1 cellular context compared by ENCODE assay signal in genomic region chr20:31475472-31476312, GRCh38.
TF ChIP-seq lines count a peak whose summit lies in the region.

No MANE protein-coding gene starts in this region.

TF ChIP-seq in GM12878, 131 proteins besides CTCF, POLR2A, EP300 and RAD21:
- TF ChIP-seq ZNF217 (IDR thresholded peaks at IDR 0.05) = no peak
- no peak for TF ChIP-seq CBFB (IDR thresholded peaks at IDR 0.05; ENCODE audit: low read depth)
- TF ChIP-seq MEF2A (IDR thresholded peaks at IDR 0.05; ENCODE audit: insufficient read depth, low read depth, low read length) = no peak
- TF ChIP-seq ZZZ3 (IDR thresholded peaks at IDR 0.05; ENCODE audit: control insufficient read depth, insufficient read length, low read depth) = no peak
- TF ChIP-seq, protein P1, sequence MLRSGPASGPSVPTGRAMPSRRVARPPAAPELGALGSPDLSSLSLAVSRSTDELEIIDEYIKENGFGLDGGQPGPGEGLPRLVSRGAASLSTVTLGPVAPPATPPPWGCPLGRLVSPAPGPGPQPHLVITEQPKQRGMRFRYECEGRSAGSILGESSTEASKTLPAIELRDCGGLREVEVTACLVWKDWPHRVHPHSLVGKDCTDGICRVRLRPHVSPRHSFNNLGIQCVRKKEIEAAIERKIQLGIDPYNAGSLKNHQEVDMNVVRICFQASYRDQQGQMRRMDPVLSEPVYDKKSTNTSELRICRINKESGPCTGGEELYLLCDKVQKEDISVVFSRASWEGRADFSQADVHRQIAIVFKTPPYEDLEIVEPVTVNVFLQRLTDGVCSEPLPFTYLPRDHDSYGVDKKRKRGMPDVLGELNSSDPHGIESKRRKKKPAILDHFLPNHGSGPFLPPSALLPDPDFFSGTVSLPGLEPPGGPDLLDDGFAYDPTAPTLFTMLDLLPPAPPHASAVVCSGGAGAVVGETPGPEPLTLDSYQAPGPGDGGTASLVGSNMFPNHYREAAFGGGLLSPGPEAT (IDR thresholded peaks at IDR 0.05; ENCODE audit: low read depth) = no peak
- no peak for TF ChIP-seq NR2F1 (conservative IDR thresholded peaks at IDR 0.05)
- TF ChIP-seq NR2C1 (IDR thresholded peaks at IDR 0.05) = no peak
- no peak for TF ChIP-seq TCF3 (IDR thresholded peaks at IDR 0.05; ENCODE audit: borderline replicate concordance, insufficient read depth, low read depth, low read length)
- no peak for TF ChIP-seq SUZ12 (IDR thresholded peaks at IDR 0.05; ENCODE audit: unreplicated experiment)
- TF ChIP-seq, protein P2, sequence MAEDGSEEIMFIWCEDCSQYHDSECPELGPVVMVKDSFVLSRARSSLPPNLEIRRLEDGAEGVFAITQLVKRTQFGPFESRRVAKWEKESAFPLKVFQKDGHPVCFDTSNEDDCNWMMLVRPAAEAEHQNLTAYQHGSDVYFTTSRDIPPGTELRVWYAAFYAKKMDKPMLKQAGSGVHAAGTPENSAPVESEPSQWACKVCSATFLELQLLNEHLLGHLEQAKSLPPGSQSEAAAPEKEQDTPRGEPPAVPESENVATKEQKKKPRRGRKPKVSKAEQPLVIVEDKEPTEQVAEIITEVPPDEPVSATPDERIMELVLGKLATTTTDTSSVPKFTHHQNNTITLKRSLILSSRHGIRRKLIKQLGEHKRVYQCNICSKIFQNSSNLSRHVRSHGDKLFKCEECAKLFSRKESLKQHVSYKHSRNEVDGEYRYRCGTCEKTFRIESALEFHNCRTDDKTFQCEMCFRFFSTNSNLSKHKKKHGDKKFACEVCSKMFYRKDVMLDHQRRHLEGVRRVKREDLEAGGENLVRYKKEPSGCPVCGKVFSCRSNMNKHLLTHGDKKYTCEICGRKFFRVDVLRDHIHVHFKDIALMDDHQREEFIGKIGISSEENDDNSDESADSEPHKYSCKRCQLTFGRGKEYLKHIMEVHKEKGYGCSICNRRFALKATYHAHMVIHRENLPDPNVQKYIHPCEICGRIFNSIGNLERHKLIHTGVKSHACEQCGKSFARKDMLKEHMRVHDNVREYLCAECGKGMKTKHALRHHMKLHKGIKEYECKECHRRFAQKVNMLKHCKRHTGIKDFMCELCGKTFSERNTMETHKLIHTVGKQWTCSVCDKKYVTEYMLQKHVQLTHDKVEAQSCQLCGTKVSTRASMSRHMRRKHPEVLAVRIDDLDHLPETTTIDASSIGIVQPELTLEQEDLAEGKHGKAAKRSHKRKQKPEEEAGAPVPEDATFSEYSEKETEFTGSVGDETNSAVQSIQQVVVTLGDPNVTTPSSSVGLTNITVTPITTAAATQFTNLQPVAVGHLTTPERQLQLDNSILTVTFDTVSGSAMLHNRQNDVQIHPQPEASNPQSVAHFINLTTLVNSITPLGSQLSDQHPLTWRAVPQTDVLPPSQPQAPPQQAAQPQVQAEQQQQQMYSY (CRISPR knock-in tag; IDR thresholded peaks at IDR 0.05) = no peak
- no peak for TF ChIP-seq ZNF592 (IDR thresholded peaks at IDR 0.05)
- TF ChIP-seq MTA2 (IDR thresholded peaks at IDR 0.05; ENCODE audit: low read depth) = no peak
- TF ChIP-seq CHD2 (IDR thresholded peaks at IDR 0.05; ENCODE audit: borderline replicate concordance, low read depth, low read length) = no peak
- TF ChIP-seq DPF2 (IDR thresholded peaks at IDR 0.05) = no peak
- no peak for TF ChIP-seq JUND (IDR thresholded peaks at IDR 0.05; ENCODE audit: low read depth, low read length)
- no peak for TF ChIP-seq ZBTB40 (IDR thresholded peaks at IDR 0.05; ENCODE audit: borderline replicate concordance)
- no peak for TF ChIP-seq CHD1 (IDR thresholded peaks at IDR 0.05; ENCODE audit: low read depth, low read length)
- TF ChIP-seq CHD4 (IDR thresholded peaks at IDR 0.05) = no peak
- TF ChIP-seq RELA (IDR thresholded peaks at IDR 0.05; ENCODE audit: borderline replicate concordance, partially characterized antibody) = no peak
